ENCODE assay signal across 4 cellular contexts in genomic region chr11:75378776-75379175, GRCh38. TPM values are rescaled to one million over a fixed set of nuclear protein-coding genes. Genes with fewer than 3 reads are reported as not detected.
DNase-seq lines count a peak whose midpoint lies in the region; TF ChIP-seq lines count a peak whose summit lies in the region.
"Not testable (repeated sequence)": the region's sequence is repeated elsewhere in the genome, so short reads cannot be mapped to it uniquely, and the experiment has no call there.
"Had no signal": no experiment of that assay in that cellular context is flagged by ENCODE, and none has a peak within 500 bp of the region (broad histone marks: within the 10 kb centered on the region; RNA-seq: fewer than 3 reads in every experiment).

No MANE protein-coding gene starts in this region.

- not testable (repeated sequence) for H3K4me2 ChIP-seq in hepatocyte

- intact Hi-C loops in posterior vena cava (cut with DNase I): not testable (repeated sequence)

- not testable (repeated sequence) for H2AFZ ChIP-seq in hepatocyte

- not testable (repeated sequence) for H3K27me3 ChIP-seq in hepatocyte

- not testable (repeated sequence) for H3K9me3 ChIP-seq in hepatocyte (ENCODE audit: low read depth)

- H3K79me2 ChIP-seq in hepatocyte: not testable (repeated sequence)

- H3K4me1 ChIP-seq in hepatocyte (ENCODE audit: insufficient read depth): peaks cover 16% of the 10 kb centered on the region

- H3K4me3 ChIP-seq in hepatocyte: not testable (repeated sequence)

- H3K27ac ChIP-seq in 22Rv1 (peak overlapping the region; percentile 12; the same call in 1 of the 2 replicates), hepatocyte (peak overlapping the region; percentile 80)

- not testable (repeated sequence) for H3K36me3 ChIP-seq in hepatocyte (replicated peaks; ENCODE audit: insufficient read depth, low read depth)

- not testable (repeated sequence) for H3K9me2 ChIP-seq in hepatocyte (replicated peaks; ENCODE audit: insufficient read depth)

- not testable (repeated sequence) for H4K20me1 ChIP-seq in hepatocyte (ENCODE audit: insufficient read depth, poor library complexity, severe bottlenecking)

- 92% methylated on average over 17 of the region's 17 CpGs for WGBS in hepatocyte (ENCODE audit: low lambda C conversion rate, missing lambda C conversion rate)

- not testable (repeated sequence) for DNase-seq in hepatocyte (ENCODE audit: low spot score)
- peak; percentile 58 for DNase-seq in posterior vena cava (ENCODE audit: low spot score)

- TF ChIP-seq CTCF in 22Rv1 (IDR thresholded peaks at IDR 0.05); hepatocyte (IDR thresholded peaks at IDR 0.05; ENCODE audit: poor library complexity): not testable (repeated sequence)

RNA-seq across cellular contexts. Expression of gene RPS3, which starts 20.5 kb away (rescaled TPM):
- total RNA-seq in hepatocyte: 1,201 and 1,418 TPM in 2 replicates
- 1,042 and 1,094 TPM in 2 replicates for polyA plus RNA-seq in hepatocyte
- 1,000 to 10,000 TPM; 1,304 to 1,399 TPM for total RNA-seq in posterior vena cava

RNA-seq across cellular contexts. Expression of gene ARRB1, which starts 27.3 kb away (rescaled TPM):
- total RNA-seq in hepatocyte (83.2 and 91.3 TPM in 2 replicates), posterior vena cava (10 to 100 TPM; 42.3 to 44.3 TPM)
- 15.2 and 16.2 TPM in 2 replicates for polyA plus RNA-seq in hepatocyte

RNA-seq across cellular contexts. Expression of gene KLHL35, which starts 54.2 kb away (rescaled TPM):
- 0.63 and 0.88 TPM in 2 replicates for total RNA-seq in hepatocyte
- 1.7 and 3.2 TPM in 2 replicates for polyA plus RNA-seq in hepatocyte
- total RNA-seq in posterior vena cava: under 1 TPM; 0.67 to 0.79 TPM
- total RNA-seq: A172 had no signal
